In genomic region chr1:35930593-35931423, GRCh38 we compare ENCODE assay signal across 8 cellular contexts. TPM values are rescaled to one million over a fixed set of nuclear protein-coding genes. Genes with fewer than 3 reads are reported as not detected.
DNase-seq lines count a peak whose midpoint lies in the region; ATAC-seq and TF ChIP-seq lines count a peak whose summit lies in the region.

AGO3 (plus strand) TSS chr1:35931105; CDS start chr1:35931427, 322 bp downstream.

- no peaks in the 10 kb centered on the region for H3K4me1 ChIP-seq in BE2C
- peaks cover 4% of the 10 kb centered on the region for H3K4me1 ChIP-seq in colonic mucosa

- H3K9ac ChIP-seq in colonic mucosa (ENCODE audit: low read depth in 2 of 2, low read length in 2 of 2), result peak within 1 kb of the TSS; percentile 87 to 94

- TF ChIP-seq CTCF in BE2C (IDR thresholded peaks at IDR 0.05; ENCODE audit: low read depth, low read length) (no peak), colonic mucosa (IDR thresholded peaks at IDR 0.05) (no peak)

- no peaks in the 10 kb centered on the region for H3K27me3 ChIP-seq in BE2C
- H3K27me3 ChIP-seq in colonic mucosa, result no peaks in the 10 kb centered on the region

- H3K36me3 ChIP-seq in BE2C (no peaks in the 10 kb centered on the region), colonic mucosa (no peaks in the 10 kb centered on the region)

- H3K9me3 ChIP-seq in BE2C (no peaks in the 10 kb centered on the region), colonic mucosa (no peaks in the 10 kb centered on the region)

- no peaks in the 10 kb centered on the region for H3K9me3 Mint-ChIP-seq in activated CD4-positive, alpha-beta T cell treated with anti-CD3 and anti-CD28 coated beads, Interleukin-2, amount 10 ng/mL, durations not matched to agents 24 days and 14 days

- H3K4me3 ChIP-seq in BE2C (ENCODE audit: low read depth, low read length) (peak within 1 kb of the TSS; percentile 84), colonic mucosa (peak within 1 kb of the TSS; percentile 89)

- H3K4me3 Mint-ChIP-seq in activated CD4-positive, alpha-beta T cell treated with anti-CD3 and anti-CD28 coated beads, Interleukin-2, amount 10 ng/mL, durations not matched to agents 24 days and 14 days, result peak within 1 kb of the TSS; percentile 94

- DNase-seq in BE2C (peak; percentile 83), NCI-H524 treated with DMSO at 0.1 percent for 48 hours (lab: John Stamatoyannopoulos, UW) (peak; percentile 64), colonic mucosa (peak; percentile 84), left colon (peak; percentile 84 to 85)
- peak; percentile 96 for DNase-seq in activated CD4-positive, alpha-beta T cell treated with anti-CD3 and anti-CD28 coated beads, Interleukin-2, amount 10 ng/mL, durations not matched to agents 24 days and 14 days
- peak; percentile 78 to 83 for DNase-seq in stimulated activated CD4-positive, alpha-beta T cell treated with anti-CD3 and anti-CD28 coated beads, Interleukin-1b, Interleukin-23, amount 100 ng/mL, for 4 hours (ENCODE audit: low read depth in 2 of 2)

- peak within 1 kb of the TSS; percentile 96 for H3K27ac ChIP-seq in colonic mucosa

- H3K4me1 Mint-ChIP-seq in activated CD4-positive, alpha-beta T cell treated with anti-CD3 and anti-CD28 coated beads, Interleukin-2, amount 10 ng/mL, durations not matched to agents 24 days and 14 days, result peaks cover 22% of the 10 kb centered on the region

- ATAC-seq in GM19328 (IDR thresholded peaks at IDR 0.05; ENCODE audit: unreplicated experiment) (peak; percentile 87), HG03460 (IDR thresholded peaks at IDR 0.05; ENCODE audit: unreplicated experiment) (peak; percentile 88), left colon (peak; percentile 90)

- H3K36me3 Mint-ChIP-seq in activated CD4-positive, alpha-beta T cell treated with anti-CD3 and anti-CD28 coated beads, Interleukin-2, amount 10 ng/mL, durations not matched to agents 24 days and 14 days (ENCODE audit: low read depth), result peaks cover 2% of the 10 kb centered on the region

- peak within 1 kb of the TSS; percentile 95 for H3K27ac Mint-ChIP-seq in activated CD4-positive, alpha-beta T cell treated with anti-CD3 and anti-CD28 coated beads, Interleukin-2, amount 10 ng/mL, durations not matched to agents 24 days and 14 days

- intact Hi-C loops in activated CD4-positive, alpha-beta T cell treated with anti-CD3 and anti-CD28 coated beads, Interleukin-2, amount 10 ng/mL, durations not matched to agents 24 days and 14 days (cut with micrococcal nuclease), result loop anchor here (1.0 to 2.0 kb wide), 5 partner anchors 11 to 218 kb away; partner anchors contain the start of genes ADPRS, AGO1 and TRAPPC3
- intact Hi-C loops in colonic mucosa (cut with DNase I), result loop anchor here (10.0 kb wide), 1 partner anchor 154 kb away; the partner anchor contains the start of genes ADPRS and TEKT2
- intact Hi-C loops in left colon (cut with DNase I, micrococcal nuclease), result no loop called here

- no peaks in the 10 kb centered on the region for H3K27me3 Mint-ChIP-seq in activated CD4-positive, alpha-beta T cell treated with anti-CD3 and anti-CD28 coated beads, Interleukin-2, amount 10 ng/mL, durations not matched to agents 24 days and 14 days

RNA-seq across cellular contexts. Expression of gene AGO3, which starts in this region (rescaled TPM):
- polyA plus RNA-seq in BE2C (2012; ENCODE audit: insufficient read depth, insufficient read length, low read depth), result 1.8 TPM
- total RNA-seq in activated CD4-positive, alpha-beta T cell treated with anti-CD3 and anti-CD28 coated beads, Interleukin-2, amount 10 ng/mL, durations not matched to agents 24 days and 14 days, result 25.9 and 32.1 TPM in 2 replicates
- total RNA-seq in colonic mucosa, result 10 to 100 TPM; 16.7 to 21.4 TPM
- 10 to 100 TPM; 17.8 to 19.7 TPM for total RNA-seq in left colon

Comparison
In these comparisons a context has a peak if more than half of its experiments do, and no peak if none do; other contexts are left out.
1. Peak in every context shown above with its lines: DNase-seq, ATAC-seq, H3K4me3 ChIP-seq and H3K27ac ChIP-seq.
2. intact Hi-C loops: an anchor here in activated CD4-positive, alpha-beta T cell treated with anti-CD3 and anti-CD28 coated beads, Interleukin-2, amount 10 ng/mL, durations not matched to agents 24 days and 14 days (1.0 to 2.0 kb wide) and colonic mucosa (10.0 kb wide); none called in left colon.